ENCODE assay signal across 8 cellular contexts in the genomic region with DNA sequence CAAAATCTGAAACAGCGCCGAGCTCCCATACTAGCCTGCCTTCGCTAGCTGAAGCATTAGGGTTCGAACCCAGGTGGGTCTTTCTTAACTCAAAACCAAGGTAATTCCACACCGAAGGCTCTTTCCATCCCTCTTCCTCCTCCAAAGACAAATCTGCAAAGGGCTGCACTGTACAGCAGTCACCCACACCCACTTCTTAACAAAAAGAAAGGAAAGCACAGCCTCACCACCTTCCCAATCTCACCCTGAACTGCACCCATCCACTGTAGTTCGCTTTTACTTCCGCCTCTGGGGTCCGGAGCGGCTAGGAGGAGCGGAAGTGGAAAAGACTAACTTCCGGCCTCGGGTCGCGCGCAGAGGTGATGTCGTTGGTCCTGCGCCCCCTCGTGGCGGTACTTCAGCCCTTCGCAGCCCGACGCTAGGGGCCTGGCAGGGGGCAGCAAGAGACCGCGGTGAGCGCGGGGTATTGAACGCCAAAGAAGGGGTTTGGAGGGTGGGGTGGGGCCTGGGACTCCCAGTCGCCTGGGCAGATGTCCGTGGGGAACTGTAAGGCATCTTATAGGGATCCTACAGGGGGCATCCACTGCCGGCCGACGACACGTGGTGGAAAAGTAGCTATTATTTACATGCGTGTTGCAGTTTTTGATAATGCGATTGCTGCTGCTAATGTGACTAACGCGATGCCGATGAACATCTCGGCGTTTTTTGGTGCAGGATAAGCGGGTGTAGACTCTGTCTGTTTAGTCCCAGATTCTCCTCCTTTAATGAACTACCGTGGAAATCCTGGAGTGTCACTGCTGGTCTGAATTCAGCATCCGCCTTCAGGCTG. TPM values are rescaled to one million over a fixed set of nuclear protein-coding genes. Genes with fewer than 3 reads are reported as not detected.
DNase-seq lines count a peak whose midpoint lies in the region; ATAC-seq, FAIRE-seq and TF ChIP-seq lines count a peak whose summit lies in the region.

TSS of gene MTERF1 (minus strand) at position 290 of the 829 bp plus-strand sequence. CDS start 619 bp downstream, outside the sequence.

- H4K20me1 ChIP-seq in BLaER1 treated with 17β-estradiol and CSF1 and Interleukin-3, amounts not matched to agents 10 nM and 100 nM, result no peaks in the 10 kb centered on the region
- H4K20me1 ChIP-seq in HepG2 (ENCODE audit: insufficient read depth, low read length), result no peaks in the 10 kb centered on the region

- H3K27ac Mint-ChIP-seq in activated CD4-positive, alpha-beta T cell treated with anti-CD3 and anti-CD28 coated beads, Interleukin-2, amount 10 ng/mL, durations not matched to agents 24 days and 14 days, result peak within 1 kb of the TSS; percentile 90

- peaks cover 12 to 38% (median 15%) of the 10 kb centered on the region in 10 experiments; a peak in 16 of 20 replicates for H3K4me1 ChIP-seq in BLaER1 treated with 17β-estradiol and CSF1 and Interleukin-3, amounts not matched to agents 10 nM and 100 nM
- peaks cover 23% of the 10 kb centered on the region for H3K4me1 ChIP-seq in HepG2 (ENCODE audit: insufficient read depth, low read length)

- H3K4me1 Mint-ChIP-seq in activated CD4-positive, alpha-beta T cell treated with anti-CD3 and anti-CD28 coated beads, Interleukin-2, amount 10 ng/mL, durations not matched to agents 24 days and 14 days, result peaks cover 27% of the 10 kb centered on the region

- peak; percentile 88 to 90 for TF ChIP-seq POLR2A in HepG2 (IDR thresholded peaks at IDR 0.05; ENCODE audit: insufficient read depth in 1 of 2, low read depth in 2 of 2, low read length in 2 of 2)

- H3K36me3 Mint-ChIP-seq in activated CD4-positive, alpha-beta T cell treated with anti-CD3 and anti-CD28 coated beads, Interleukin-2, amount 10 ng/mL, durations not matched to agents 24 days and 14 days (ENCODE audit: low read depth), result peaks cover 30% of the 10 kb centered on the region

- peak within 1 kb of the TSS; percentile 73 to 88 (median 81) for H3K27ac ChIP-seq in BLaER1 treated with 17β-estradiol and CSF1 and Interleukin-3, amounts not matched to agents 10 nM and 100 nM
- H3K27ac ChIP-seq in HepG2 (ENCODE audit: extremely low read length, insufficient read depth, low read length), result peak within 1 kb of the TSS; percentile 72

- H3K9ac ChIP-seq in BLaER1 treated with 17β-estradiol and CSF1 and Interleukin-3, amounts not matched to agents 10 nM and 100 nM, result peak within 1 kb of the TSS; percentile 77 to 88 (median 82)
- H3K9ac ChIP-seq in HepG2 (ENCODE audit: insufficient read depth, low read depth, low read length), result peak within 1 kb of the TSS; percentile 84

- ATAC-seq in GM19324 (IDR thresholded peaks at IDR 0.05; ENCODE audit: low FRiP score, unreplicated experiment) (peak; percentile 100), HG03469 (IDR thresholded peaks at IDR 0.05; ENCODE audit: unreplicated experiment) (peak; percentile 95), HepG2 (peak; percentile 98)

- no TSS peak for BruUV-seq in HepG2 (replicated peaks; lab: Mats Ljungman, UMichigan)

- POLR2A ChIA-PET in HepG2 (lab: Yijun Ruan, JAX), result interaction anchor here (1.0 to 2.0 kb wide), 4 partner anchors 13 to 161 kb away, joined by 5 to 13 read pairs (median 6); partner anchors contain the start of gene AKAP9

- H3K4me2 ChIP-seq in BLaER1 treated with 17β-estradiol and CSF1 and Interleukin-3, amounts not matched to agents 10 nM and 100 nM, result peak within 1 kb of the TSS; percentile 75 to 91 (median 87)
- H3K4me2 ChIP-seq in HepG2 (ENCODE audit: low read depth, low read length), result peak within 1 kb of the TSS; percentile 94

- peaks cover 25% of the 10 kb centered on the region for H3K79me2 ChIP-seq in HepG2 (ENCODE audit: insufficient read depth, low read length)

- in situ Hi-C loops in HepG2 (cut with HindIII; ENCODE audit: extremely low pct_ligation_motif_present, low pct_unique_long_range_greater_than_20kb), result no loop called here

- peak; percentile 55 for FAIRE-seq in HepG2 (lab: Jason Lieb, UNC)

- H3K27me3 Mint-ChIP-seq in activated CD4-positive, alpha-beta T cell treated with anti-CD3 and anti-CD28 coated beads, Interleukin-2, amount 10 ng/mL, durations not matched to agents 24 days and 14 days, result no peaks in the 10 kb centered on the region

- peaks cover 4% of the 10 kb centered on the region for H3K9me3 Mint-ChIP-seq in activated CD4-positive, alpha-beta T cell treated with anti-CD3 and anti-CD28 coated beads, Interleukin-2, amount 10 ng/mL, durations not matched to agents 24 days and 14 days

- 5% methylated on average over 16 of the region's 43 CpGs for WGBS in HepG2 (ENCODE audit: low lambda C conversion rate)

- CTCF ChIA-PET in HepG2 (lab: Yijun Ruan, JAX; ENCODE audit: low intra/inter-chr PET ratio, low total read pairs), result interaction anchor here (0.9 to 1.8 kb wide), 4 partner anchors 51 to 791 kb away, joined by 3 to 12 read pairs (median 4); no protein-coding TSS in a partner anchor

- intact Hi-C loops in activated CD4-positive, alpha-beta T cell treated with anti-CD3 and anti-CD28 coated beads, Interleukin-2, amount 10 ng/mL, durations not matched to agents 24 days and 14 days (cut with micrococcal nuclease), result loop anchor here (1.0 to 5.0 kb wide), 4 partner anchors 60 to 566 kb away; partner anchors contain the start of genes AKAP9, ANKIB1, CYP51A1 and GATAD1
- intact Hi-C loops in HepG2 (cut with micrococcal nuclease; ENCODE audit: unreplicated experiment), result loop anchor here (2.0 to 10.0 kb wide), 7 partner anchors 50 to 796 kb away; partner anchors contain the start of genes AKAP9 and CYP51A1

- peak; percentile 90 for TF ChIP-seq RAD21 in HepG2 (CRISPR knock-in tag; IDR thresholded peaks at IDR 0.05)

- DNase-seq in NCI-H526 (lab: John Stamatoyannopoulos, UW) (peak; percentile 93 to 99), dedifferentiated amniotic fluid mesenchymal stem cell (ENCODE audit: extremely low spot score) (peak; percentile 94), HepG2 (ENCODE audit: low spot score) (peak; percentile 86)
- DNase-seq in activated CD4-positive, alpha-beta T cell treated with anti-CD3 and anti-CD28 coated beads, Interleukin-2, amount 10 ng/mL, durations not matched to agents 24 days and 14 days, result peak; percentile 97
- peak; percentile 96 for DNase-seq in stimulated activated CD4-positive, alpha-beta T cell treated with anti-CD3 and anti-CD28 coated beads, Interleukin-4, amount 100 ng/mL, for 1 hour

- TF ChIP-seq CTCF in HepG2 (CRISPR knock-in tag; IDR thresholded peaks at IDR 0.05), result peak; percentile 100

- no peaks in the 10 kb centered on the region for H3K27me3 ChIP-seq in BLaER1 treated with 17β-estradiol and CSF1 and Interleukin-3, amounts not matched to agents 10 nM and 100 nM
- peaks cover 0 to 5% of the 10 kb centered on the region in 2 experiments; a peak in 1 of 5 replicates for H3K27me3 ChIP-seq in HepG2 (ENCODE audit: control insufficient read depth in 1 of 2, insufficient read depth in 2 of 2, low read length in 2 of 2)

- H3K36me3 ChIP-seq in BLaER1 treated with 17β-estradiol and CSF1 and Interleukin-3, amounts not matched to agents 10 nM and 100 nM, result peaks cover 24 to 37% (median 30%) of the 10 kb centered on the region in 11 experiments
- H3K36me3 ChIP-seq in HepG2 (replicated peaks in 1 of 2; ENCODE audit: control insufficient read depth in 1 of 2, insufficient read depth in 2 of 2, low read length in 2 of 2), result no peaks in the 10 kb centered on the region; a peak in 2 of 5 replicates

- peak in 1 of 2 experiments; percentile 16; a peak in 1 of 4 replicates for TF ChIP-seq EP300 in HepG2 (IDR thresholded peaks at IDR 0.05; ENCODE audit: low read depth in 2 of 2, low read length in 2 of 2)
- TF ChIP-seq EP300 in HepG2 (CRISPR knock-in tag; IDR thresholded peaks at IDR 0.05; ENCODE audit: borderline replicate concordance), result peak; percentile 41

- H3K4me3 Mint-ChIP-seq in activated CD4-positive, alpha-beta T cell treated with anti-CD3 and anti-CD28 coated beads, Interleukin-2, amount 10 ng/mL, durations not matched to agents 24 days and 14 days, result peak within 1 kb of the TSS; percentile 90

- H2AFZ ChIP-seq in HepG2 (ENCODE audit: low read length), result peak within 1 kb of the TSS; percentile 100

- H3K4me3 ChIP-seq in BLaER1 treated with 17β-estradiol and CSF1 and Interleukin-3, amounts not matched to agents 10 nM and 100 nM, result peak within 1 kb of the TSS; percentile 74 to 93 (median 82)
- peak within 1 kb of the TSS; percentile 82 to 89 (median 83) for H3K4me3 ChIP-seq in HepG2 (replicated peaks in 1 of 3; ENCODE audit: insufficient read depth in 1 of 3, low read depth in 2 of 3, low read length in 3 of 3)

- peaks cover 0 to 14% (median 7%) of the 10 kb centered on the region in 11 experiments; a peak in 15 of 22 replicates for H3K9me3 ChIP-seq in BLaER1 treated with 17β-estradiol and CSF1 and Interleukin-3, amounts not matched to agents 10 nM and 100 nM (replicated peaks in 1 of 11)
- no peaks in the 10 kb centered on the region for H3K9me3 ChIP-seq in HepG2 (ENCODE audit: low read length)

TF ChIP-seq in HepG2, 621 proteins besides CTCF, POLR2A, EP300 and RAD21 (continues in another document):
- TF ChIP-seq IKZF4 (CRISPR knock-in tag; IDR thresholded peaks at IDR 0.05; ENCODE audit: borderline replicate concordance, low read depth, not compliant biosample characterization) (no peak), TBP (CRISPR knock-in tag; IDR thresholded peaks at IDR 0.05) (no peak)

RNA-seq across cellular contexts. Expression of gene MTERF1, which starts in this region (rescaled TPM):
- 19.5 and 20.9 TPM in 2 replicates for total RNA-seq in activated CD4-positive, alpha-beta T cell treated with anti-CD3 and anti-CD28 coated beads, Interleukin-2, amount 10 ng/mL, durations not matched to agents 24 days and 14 days
- 19.3 and 25.2 TPM in 2 replicates for total RNA-seq in HepG2 (2016; rRNA removed; fragmentation: Illumina TruSeq; extraction: Trizol)
- 2.0 and 3.7 TPM in 2 replicates for total RNA-seq in HepG2 (2016; cell fraction: cytosol; rRNA removed; fragmentation: Illumina TruSeq; extraction: Trizol; ENCODE audit: low read depth)
- 19.2 and 25.5 TPM in 2 replicates for total RNA-seq in HepG2 (2016; cell fraction: insoluble cytoplasmic fraction; rRNA removed; fragmentation: Illumina TruSeq; extraction: Trizol)
- total RNA-seq in HepG2 (2016; cell fraction: membrane; rRNA removed; fragmentation: Illumina TruSeq; extraction: Trizol), result 6.9 and 7.2 TPM in 2 replicates
- 24.2 and 24.8 TPM in 2 replicates for total RNA-seq in HepG2 (2016; cell fraction: nucleus; rRNA removed; fragmentation: Illumina TruSeq; extraction: Trizol)
- 5.5 and 5.8 TPM in 2 replicates for polyA plus RNA-seq in HepG2 (2011; rRNA removed)
- 1.8 and 4.4 TPM in 2 replicates for polyA plus RNA-seq in HepG2 (2011; cell fraction: cytosol; rRNA removed)
- polyA plus RNA-seq in HepG2 (2011; cell fraction: nucleus; rRNA removed), result 3.8 and 8.0 TPM in 2 replicates
- polyA plus RNA-seq in HepG2 (2012), result 6.8 and 8.2 TPM in 2 replicates
- polyA plus RNA-seq in HepG2 (2016; cell fraction: cytosol; fragmentation: Illumina TruSeq; extraction: Trizol; ENCODE audit: low read depth), result 1.0 and 1.2 TPM in 2 replicates
- 17.4 and 20.2 TPM in 2 replicates for polyA plus RNA-seq in HepG2 (2016; cell fraction: insoluble cytoplasmic fraction; fragmentation: Illumina TruSeq; extraction: Trizol; ENCODE audit: low read depth)
- 3.2 and 3.4 TPM in 2 replicates for polyA plus RNA-seq in HepG2 (2016; cell fraction: membrane; fragmentation: Illumina TruSeq; extraction: Trizol; ENCODE audit: low read depth)
- polyA plus RNA-seq in HepG2 (2016; cell fraction: nucleus; fragmentation: Illumina TruSeq; extraction: Trizol; ENCODE audit: insufficient read depth, low read depth), result 23.0 and 24.0 TPM in 2 replicates
- polyA minus RNA-seq in HepG2 (2011; rRNA and poly(A)+ RNA removed; ENCODE audit: low replicate concordance), result 6.5 and 7.6 TPM in 2 replicates
- polyA minus RNA-seq in HepG2 (2011; cell fraction: cytosol; rRNA and poly(A)+ RNA removed), result 3.7 and 4.7 TPM in 2 replicates
- 39.0 and 45.6 TPM in 2 replicates for polyA minus RNA-seq in HepG2 (2011; cell fraction: nucleus; rRNA and poly(A)+ RNA removed)

Comparison
In these comparisons a context has a peak if more than half of its experiments do, and no peak if none do; other contexts are left out.
1. Peak in every context shown above with its lines: DNase-seq, ATAC-seq, H3K4me3 ChIP-seq and H3K27ac ChIP-seq.